ENCODE assay signal across 1 cellular context in the genomic region with DNA sequence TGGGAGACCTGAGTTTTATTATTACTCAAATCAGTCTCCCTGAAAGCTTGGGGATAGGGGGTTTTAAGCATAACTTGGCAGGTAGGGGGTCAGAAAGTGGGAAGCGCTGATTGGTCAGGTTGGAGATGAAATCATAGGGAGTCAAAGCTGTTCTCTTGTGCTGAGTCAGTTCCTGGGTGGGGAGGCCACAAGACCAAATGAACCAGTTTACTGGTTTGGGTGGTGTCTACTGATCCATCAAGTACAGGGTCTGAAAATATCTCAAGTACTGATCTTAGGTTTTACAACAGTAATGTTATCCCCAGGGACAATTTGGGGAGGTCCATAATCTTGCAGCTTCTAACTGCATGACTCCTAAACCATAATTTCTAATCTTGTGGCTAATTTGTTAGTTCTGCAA.
TF ChIP-seq lines count a peak whose summit lies in the region.

No MANE protein-coding gene starts in this region.

TF ChIP-seq in H1, 55 proteins besides CTCF, POLR2A, EP300 and RAD21:
- TF ChIP-seq MAFK (IDR thresholded peaks at IDR 0.05; ENCODE audit: low read depth, low read length) (no peak), KDM5A (IDR thresholded peaks at IDR 0.05; ENCODE audit: low read length) (no peak), JUND (IDR thresholded peaks at IDR 0.05; ENCODE audit: low read length) (no peak), HDAC2 (IDR thresholded peaks at IDR 0.05; ENCODE audit: borderline replicate concordance in 1 of 2, low read depth in 2 of 2, low read length in 2 of 2) (no peak), RNF2 (IDR thresholded peaks at IDR 0.05; ENCODE audit: borderline replicate concordance, low read depth, low read length, missing control alignments, poor library complexity, severe bottlenecking) (no peak), GABPA (IDR thresholded peaks at IDR 0.05; ENCODE audit: borderline replicate concordance, insufficient read depth, low read length) (no peak), TEAD4 (IDR thresholded peaks at IDR 0.05; ENCODE audit: low read depth, low read length) (no peak), SRF (IDR thresholded peaks at IDR 0.05; ENCODE audit: low read depth, low read length) (no peak), ZNF274 (IDR thresholded peaks at IDR 0.05; ENCODE audit: borderline replicate concordance, extremely low read depth, low read length) (no peak), CBX5 (IDR thresholded peaks at IDR 0.05; ENCODE audit: low read depth, low read length) (no peak), ASH2L (IDR thresholded peaks at IDR 0.05; ENCODE audit: low read length) (no peak), EZH2 (IDR thresholded peaks at IDR 0.05; ENCODE audit: low read depth, low read length, severe bottlenecking) (no peak), RBBP5 (IDR thresholded peaks at IDR 0.05; ENCODE audit: borderline replicate concordance, low read depth, low read length) (no peak), GTF2F1 (IDR thresholded peaks at IDR 0.05; ENCODE audit: borderline replicate concordance, low read depth, low read length) (no peak), NANOG (IDR thresholded peaks at IDR 0.05; ENCODE audit: insufficient read depth, low read depth, low read length, poor library complexity, severe bottlenecking) (no peak), CEBPB (IDR thresholded peaks at IDR 0.05; ENCODE audit: low read depth, low read length) (no peak), TAF1 (IDR thresholded peaks at IDR 0.05; ENCODE audit: low read depth, low read length) (no peak)
- TF ChIP-seq, protein P1, sequence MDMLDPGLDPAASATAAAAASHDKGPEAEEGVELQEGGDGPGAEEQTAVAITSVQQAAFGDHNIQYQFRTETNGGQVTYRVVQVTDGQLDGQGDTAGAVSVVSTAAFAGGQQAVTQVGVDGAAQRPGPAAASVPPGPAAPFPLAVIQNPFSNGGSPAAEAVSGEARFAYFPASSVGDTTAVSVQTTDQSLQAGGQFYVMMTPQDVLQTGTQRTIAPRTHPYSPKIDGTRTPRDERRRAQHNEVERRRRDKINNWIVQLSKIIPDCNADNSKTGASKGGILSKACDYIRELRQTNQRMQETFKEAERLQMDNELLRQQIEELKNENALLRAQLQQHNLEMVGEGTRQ (IDR thresholded peaks at IDR 0.05; ENCODE audit: low read length), result no peak
